In genomic region chr14:73441286-73441685, GRCh38 we compare ENCODE assay signal across 31 cellular contexts.
"Had no signal": no experiment of that assay in that cellular context is flagged by ENCODE, and none has a peak within 500 bp of the region (broad histone marks: within the 10 kb centered on the region; RNA-seq: fewer than 3 reads in every experiment).

No MANE protein-coding gene starts in this region.

- H3K4me3 ChIP-seq: ascending aorta, coronary artery, dorsolateral prefrontal cortex, mucosa of descending colon, prostate gland, sigmoid colon, stomach, thyroid gland, upper lobe of right lung had no signal

- H3K9me3 ChIP-seq: ascending aorta, mucosa of descending colon, neutrophil, prostate gland, sigmoid colon, stomach, thyroid gland, upper lobe of right lung had no signal

- H3K27me3 Mint-ChIP-seq: activated CD8-positive, alpha-beta memory T cell treated with anti-CD3 and anti-CD28 coated beads, Interleukin-2, amount 10 ng/mL, durations not matched to agents 7 days and 5 days; activated naive CD8-positive, alpha-beta T cell treated with anti-CD3 and anti-CD28 coated beads, Interleukin-2, amount 10 ng/mL, durations not matched to agents 7 days and 5 days; stimulated activated naive B cell treated with anti-CD40 and anti-IgM and Interleukin-4, amounts not matched to agents 10 μg/mL and 1 μg/mL and 100 μg/mL, for 72 hours; T-helper 17 cell had no signal

- H3K27ac ChIP-seq: ascending aorta, brain microvascular endothelial cell, coronary artery, dorsolateral prefrontal cortex, neutrophil, prostate gland, sigmoid colon, stomach, thyroid gland, upper lobe of right lung had no signal

- H3K4me1 ChIP-seq: ascending aorta, prostate gland had no signal

- DNase-seq: activated CD4-positive, alpha-beta T cell treated with anti-CD3 and anti-CD28 coated beads for 1 hour; activated CD4-positive, alpha-beta T cell treated with anti-CD3 and anti-CD28 coated beads, Interleukin-2, amount 50 U/mL, for 1 hour; activated CD8-positive, alpha-beta memory T cell treated with anti-CD3 and anti-CD28 coated beads, Interleukin-2, amount 10 ng/mL, durations not matched to agents 7 days and 5 days; activated CD8-positive, alpha-beta T cell treated with anti-CD3 and anti-CD28 coated beads, Interleukin-2, amount 10 ng/mL, durations not matched to agents 7 days and 5 days; activated effector memory CD4-positive, alpha-beta T cell treated with Interleukin-2 at 50 U/mL for 16 hours; activated naive CD4-positive, alpha-beta T cell treated with Interleukin-2 at 50 U/mL for 16 hours; activated naive CD8-positive, alpha-beta T cell treated with anti-CD3 and anti-CD28 coated beads, Interleukin-2, amount 10 ng/mL, durations not matched to agents 7 days and 5 days; brain microvascular endothelial cell; dorsolateral prefrontal cortex; effector memory CD4-positive, alpha-beta T cell; glutamatergic neuron; left cardiac atrium; left ventricle myocardium superior; mucosa of descending colon; retina; sigmoid colon; small intestine; stimulated activated CD4-positive, alpha-beta T cell treated with anti-CD3 and anti-CD28 coated beads, Interleukin-4, amount 100 ng/mL, for 24 hours; stimulated activated naive B cell treated with anti-CD40 and anti-IgM and Interleukin-4, amounts not matched to agents 10 μg/mL and 1 μg/mL and 100 μg/mL, for 72 hours; stomach; T-helper 17 cell; T1000; thyroid gland; upper lobe of right lung had no signal

- H3K36me3 ChIP-seq: ascending aorta, brain microvascular endothelial cell, prostate gland, sigmoid colon, stomach, thyroid gland, upper lobe of right lung had no signal

- H3K27me3 ChIP-seq: ascending aorta, brain microvascular endothelial cell, dorsolateral prefrontal cortex, neutrophil, sigmoid colon, stomach, thyroid gland, upper lobe of right lung had no signal

- H3K4me3 Mint-ChIP-seq: activated CD8-positive, alpha-beta memory T cell treated with anti-CD3 and anti-CD28 coated beads, Interleukin-2, amount 10 ng/mL, durations not matched to agents 7 days and 5 days; activated CD8-positive, alpha-beta T cell treated with anti-CD3 and anti-CD28 coated beads, Interleukin-2, amount 10 ng/mL, durations not matched to agents 7 days and 5 days; activated naive CD8-positive, alpha-beta T cell treated with anti-CD3 and anti-CD28 coated beads, Interleukin-2, amount 10 ng/mL, durations not matched to agents 7 days and 5 days; nephron; stimulated activated naive B cell treated with anti-CD40 and anti-IgM and Interleukin-4, amounts not matched to agents 10 μg/mL and 1 μg/mL and 100 μg/mL, for 72 hours; T-helper 17 cell had no signal

- FAIRE-seq: frontal cortex, keratinocyte, small intestine had no signal

- H3K36me3 Mint-ChIP-seq: activated CD8-positive, alpha-beta memory T cell treated with anti-CD3 and anti-CD28 coated beads, Interleukin-2, amount 10 ng/mL, durations not matched to agents 7 days and 5 days had no signal

- H3K4me1 Mint-ChIP-seq: activated CD8-positive, alpha-beta memory T cell treated with anti-CD3 and anti-CD28 coated beads, Interleukin-2, amount 10 ng/mL, durations not matched to agents 7 days and 5 days had no signal

- H3K27ac Mint-ChIP-seq: activated CD8-positive, alpha-beta memory T cell treated with anti-CD3 and anti-CD28 coated beads, Interleukin-2, amount 10 ng/mL, durations not matched to agents 7 days and 5 days; activated CD8-positive, alpha-beta T cell treated with anti-CD3 and anti-CD28 coated beads, Interleukin-2, amount 10 ng/mL, durations not matched to agents 7 days and 5 days; activated naive CD8-positive, alpha-beta T cell treated with anti-CD3 and anti-CD28 coated beads, Interleukin-2, amount 10 ng/mL, durations not matched to agents 7 days and 5 days; nephron; stimulated activated naive B cell treated with anti-CD40 and anti-IgM and Interleukin-4, amounts not matched to agents 10 μg/mL and 1 μg/mL and 100 μg/mL, for 72 hours; T-helper 17 cell had no signal

- H3K9me3 Mint-ChIP-seq: activated naive CD8-positive, alpha-beta T cell treated with anti-CD3 and anti-CD28 coated beads, Interleukin-2, amount 10 ng/mL, durations not matched to agents 7 days and 5 days; nephron; stimulated activated naive B cell treated with anti-CD40 and anti-IgM and Interleukin-4, amounts not matched to agents 10 μg/mL and 1 μg/mL and 100 μg/mL, for 72 hours had no signal

- ATAC-seq: activated CD8-positive, alpha-beta memory T cell treated with anti-CD3 and anti-CD28 coated beads, Interleukin-2, amount 10 ng/mL, durations not matched to agents 7 days and 5 days; activated CD8-positive, alpha-beta T cell treated with anti-CD3 and anti-CD28 coated beads, Interleukin-2, amount 10 ng/mL, durations not matched to agents 7 days and 5 days; left cardiac atrium; left ventricle myocardium superior; mucosa of descending colon; stimulated activated naive B cell treated with anti-CD40 and anti-IgM and Interleukin-4, amounts not matched to agents 10 μg/mL and 1 μg/mL and 100 μg/mL, for 72 hours; T-helper 17 cell; upper lobe of right lung had no signal
